ENCODE assay signal across 9 cellular contexts in the genomic region with DNA sequence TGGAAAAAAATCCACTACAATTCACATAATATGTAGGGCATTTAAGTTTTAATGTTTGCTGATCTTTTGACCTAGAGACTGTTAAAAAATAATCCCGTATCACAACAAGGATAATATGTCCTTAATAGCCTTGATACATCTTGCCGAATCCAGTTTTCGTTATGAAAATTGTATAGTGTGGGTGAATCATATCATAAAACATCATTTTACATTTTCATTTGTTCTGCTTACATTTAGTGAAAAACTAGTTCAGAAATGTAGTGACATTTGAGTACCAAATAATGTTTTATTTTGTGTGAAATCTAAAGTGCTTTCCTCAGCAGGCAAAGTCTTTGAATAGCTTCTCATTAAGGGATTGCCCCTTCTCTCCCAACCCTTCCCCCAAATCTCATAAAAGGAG. TPM values are rescaled to one million over a fixed set of nuclear protein-coding genes. Genes with fewer than 3 reads are reported as not detected.
A peak's percentile ranks its signal among the peaks of the same experiment; 100 is the strongest.
DNase-seq lines count a peak whose midpoint lies in the region; ATAC-seq, FAIRE-seq and TF ChIP-seq lines count a peak whose summit lies in the region.
"Had no signal": no experiment of that assay in that cellular context is flagged by ENCODE, and none has a peak within 500 bp of the region (broad histone marks: within the 10 kb centered on the region; RNA-seq: fewer than 3 reads in every experiment).

No MANE protein-coding gene starts in this region.

- no peaks in the 10 kb centered on the region for H3K27me3 ChIP-seq in breast epithelium
- H3K27me3 ChIP-seq in thoracic aorta (replicated peaks; ENCODE audit: insufficient read depth): no peaks in the 10 kb centered on the region
- H3K27me3 ChIP-seq in brain microvascular endothelial cell (replicated peaks): no peaks in the 10 kb centered on the region

- TF ChIP-seq CTCF in MCF 10A (IDR thresholded peaks at IDR 0.05; ENCODE audit: unreplicated experiment) (no peak), breast epithelium (IDR thresholded peaks at IDR 0.05) (no peak), kidney (IDR thresholded peaks at IDR 0.05; ENCODE audit: borderline replicate concordance, extremely low read depth, insufficient read depth) (no peak), thoracic aorta (IDR thresholded peaks at IDR 0.05) (no peak), brain microvascular endothelial cell (IDR thresholded peaks at IDR 0.05; ENCODE audit: low read depth, low read length, missing control alignments) (no peak)

- peak overlapping the region; percentile 83 for H3K4me3 Mint-ChIP-seq in MCF 10A (ENCODE audit: unreplicated experiment)
- H3K4me3 Mint-ChIP-seq in activated CD4-positive, alpha-beta memory T cell treated with anti-CD3 and anti-CD28 coated beads for 36 hours: peak overlapping the region; percentile 99

- H3K27me3 Mint-ChIP-seq in MCF 10A (ENCODE audit: insufficient read depth, unreplicated experiment): no peaks in the 10 kb centered on the region
- peaks cover 2% of the 10 kb centered on the region for H3K27me3 Mint-ChIP-seq in activated CD4-positive, alpha-beta memory T cell treated with anti-CD3 and anti-CD28 coated beads for 36 hours

- H3K27ac Mint-ChIP-seq in MCF 10A (ENCODE audit: low read depth, unreplicated experiment): peak overlapping the region; percentile 94
- peak overlapping the region; percentile 98 for H3K27ac Mint-ChIP-seq in activated CD4-positive, alpha-beta memory T cell treated with anti-CD3 and anti-CD28 coated beads for 36 hours

- CTCF ChIA-PET in MCF 10A (lab: Yijun Ruan, JAX): interaction anchor here (0.6 to 0.7 kb wide), 2 partner anchors 73 to 386 kb away, joined by 3 to 4 read pairs; no protein-coding TSS in a partner anchor
- CTCF ChIA-PET in activated CD4-positive, alpha-beta memory T cell treated with anti-CD3 and anti-CD28 coated beads for 36 hours (lab: Charles Lee): interaction anchor here (1.1 to 4.8 kb wide), 2 partner anchors 32 to 198 kb away, joined by 3 to 161 read pairs; no protein-coding TSS in a partner anchor

- no TSS peak for BruUV-seq in MCF 10A (replicated peaks; lab: Mats Ljungman, UMichigan)

- no peaks in the 10 kb centered on the region for H3K4me1 ChIP-seq in breast epithelium
- peaks cover 0 to 2% of the 10 kb centered on the region in 2 donors for H3K4me1 ChIP-seq in kidney (ENCODE audit: control insufficient read depth in 1 of 2, insufficient read depth in 1 of 2, low read depth in 1 of 2, low read length in 2 of 2)
- peaks cover 2 to 3% of the 10 kb centered on the region in 2 donors for H3K4me1 ChIP-seq in thoracic aorta (ENCODE audit: control insufficient read depth in 1 of 2, low read depth in 2 of 2)

- H3K36me3 ChIP-seq in breast epithelium: no peaks in the 10 kb centered on the region
- no peaks in the 10 kb centered on the region for H3K36me3 ChIP-seq in kidney (ENCODE audit: control insufficient read depth in 1 of 2, insufficient read depth in 2 of 2, low read length in 2 of 2)
- no peaks in the 10 kb centered on the region for H3K36me3 ChIP-seq in thoracic aorta
- no peaks in the 10 kb centered on the region for H3K36me3 ChIP-seq in brain microvascular endothelial cell (replicated peaks)

- H3K9ac ChIP-seq in kidney (ENCODE audit: low read length in 2 of 2): peak overlapping the region in 1 of 2 donors; percentile 63

- H3K9me3 Mint-ChIP-seq in MCF 10A (ENCODE audit: unreplicated experiment): no peaks in the 10 kb centered on the region
- H3K9me3 Mint-ChIP-seq in activated CD4-positive, alpha-beta memory T cell treated with anti-CD3 and anti-CD28 coated beads for 36 hours: no peaks in the 10 kb centered on the region

- in situ Hi-C loops in brain microvascular endothelial cell (cut with HindIII; ENCODE audit: low pct_ligation_motif_present, low sequenced_read_pairs): no loop called here

- intact Hi-C loops in MCF 10A (cut with micrococcal nuclease) (loop anchor here (10.0 kb wide), 1 partner anchor 229 kb away; no protein-coding TSS in a partner anchor), breast epithelium (cut with DNase I; ENCODE audit: low total_unique reads) (no loop called here), kidney (cut with DNase I) (no loop called here)
- intact Hi-C loops in activated CD4-positive, alpha-beta memory T cell treated with anti-CD3 and anti-CD28 coated beads for 36 hours (cut with micrococcal nuclease): no loop called here

- H3K27ac ChIP-seq in breast epithelium: no peak overlapping the region
- no peak overlapping the region for H3K27ac ChIP-seq in kidney (ENCODE audit: low read depth in 2 of 2, low read length in 2 of 2)
- no peak overlapping the region for H3K27ac ChIP-seq in thoracic aorta
- H3K27ac ChIP-seq in brain microvascular endothelial cell: no peak overlapping the region

- no peak for TF ChIP-seq POLR2A in breast epithelium (IDR thresholded peaks at IDR 0.05)

- no peaks in the 10 kb centered on the region for H3K9me3 ChIP-seq in breast epithelium
- no peaks in the 10 kb centered on the region for H3K9me3 ChIP-seq in kidney (ENCODE audit: control insufficient read depth in 1 of 2, low read length in 2 of 2)
- no peaks in the 10 kb centered on the region for H3K9me3 ChIP-seq in thoracic aorta

- H3K36me3 Mint-ChIP-seq in MCF 10A (ENCODE audit: insufficient read depth, unreplicated experiment): peaks cover 6% of the 10 kb centered on the region
- peaks cover 5% of the 10 kb centered on the region for H3K36me3 Mint-ChIP-seq in activated CD4-positive, alpha-beta memory T cell treated with anti-CD3 and anti-CD28 coated beads for 36 hours

- DNase-seq in MCF 10A (ENCODE audit: unreplicated experiment): no peak
- DNase-seq in breast epithelium (ENCODE audit: low spot score in 2 of 2): no peak
- DNase-seq in activated CD4-positive, alpha-beta memory T cell treated with anti-CD3 and anti-CD28 coated beads for 36 hours: no peak
- DNase-seq in kidney: no peak
- DNase-seq in thoracic aorta (ENCODE audit: low spot score): no peak
- DNase-seq in brain microvascular endothelial cell: no peak
- DNase-seq in AG08396 (ENCODE audit: low spot score): no peak
- DNase-seq: head of caudate nucleus had no signal

- POLR2A ChIA-PET in MCF 10A (lab: Yijun Ruan, JAX): interaction anchor here (0.9 to 4.9 kb wide), 12 partner anchors 9 to 604 kb away, joined by 3 to 60 read pairs (median 8); partner anchors contain the start of gene RAB1A
- POLR2A ChIA-PET in activated CD4-positive, alpha-beta memory T cell treated with anti-CD3 and anti-CD28 coated beads for 36 hours (lab: Charles Lee): no interaction called here

- H3K4me1 Mint-ChIP-seq in MCF 10A (ENCODE audit: insufficient read depth, unreplicated experiment): peaks cover 11% of the 10 kb centered on the region
- peaks cover 42% of the 10 kb centered on the region for H3K4me1 Mint-ChIP-seq in activated CD4-positive, alpha-beta memory T cell treated with anti-CD3 and anti-CD28 coated beads for 36 hours (ENCODE audit: low read depth)

- ATAC-seq in thoracic aorta (ENCODE audit: insufficient number of reproducible peaks, low FRiP score, low read depth) (no peak), GM21529 (IDR thresholded peaks at IDR 0.05; ENCODE audit: unreplicated experiment) (no peak)

- H3K4me3 ChIP-seq in breast epithelium (peak overlapping the region in 1 of 3 donors; percentile 99), kidney (ENCODE audit: low read length in 2 of 2) (peak overlapping the region; percentile 97), thoracic aorta (peak overlapping the region; percentile 95), brain microvascular endothelial cell (ENCODE audit: low read depth, low read length) (no peak overlapping the region)

- FAIRE-seq in kidney (lab: Jason Lieb, UNC): no peak

RNA-seq across cellular contexts. Expression of gene AFTPH, which starts 1.9 kb away (rescaled TPM):
- total RNA-seq in MCF 10A (2022) (24.2 and 24.7 TPM in 2 replicates), breast epithelium (10 to 100 TPM; 33.4 to 75.8 (median 55.1) TPM), kidney (41.2 TPM), thoracic aorta (10 to 100 TPM; 27.3 to 32.1 TPM)
- total RNA-seq in activated CD4-positive, alpha-beta memory T cell treated with anti-CD3 and anti-CD28 coated beads for 36 hours: 10 to 100 TPM; 34.8 to 36.4 TPM
- 44.6 TPM for polyA plus RNA-seq in kidney (ENCODE audit: insufficient read depth, low read depth, low replicate concordance)
